In the genomic region with DNA sequence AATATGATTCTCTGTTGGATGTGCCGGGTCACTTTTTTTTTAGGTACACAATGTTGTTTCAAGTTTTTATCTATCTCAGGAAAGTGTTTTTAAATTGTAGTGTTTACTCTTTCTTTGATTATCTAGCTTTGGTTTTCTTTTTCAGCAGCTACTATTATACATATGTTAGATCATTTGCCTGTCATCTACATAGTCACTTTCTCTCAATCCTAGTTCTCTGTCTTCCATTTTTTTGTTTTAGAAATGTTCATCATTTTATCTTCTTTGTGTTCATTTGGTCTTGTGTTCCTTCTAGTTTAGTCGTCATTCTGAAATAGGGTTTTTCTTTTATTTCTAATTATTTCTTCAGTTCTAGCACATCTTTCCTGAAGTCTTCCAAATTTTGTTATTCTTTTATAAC, we compare ENCODE assay signal across 1 cellular context. TPM values are rescaled to one million over a fixed set of nuclear protein-coding genes. Genes with fewer than 3 reads are reported as not detected.
"Had no signal": no experiment of that assay in that cellular context is flagged by ENCODE, and none has a peak within 500 bp of the region (broad histone marks: within the 10 kb centered on the region; RNA-seq: fewer than 3 reads in every experiment).

No MANE protein-coding gene starts in this region.

RNA-seq across cellular contexts. Expression of a gene that starts 47.4 kb away (rescaled TPM):
- total RNA-seq: MCF 10A had no signal
